19 cellular contexts compared by ENCODE assay signal in genomic region chr6:20332441-20333006, GRCh38.
DNase-seq lines count a peak whose midpoint lies in the region; ATAC-seq and TF ChIP-seq lines count a peak whose summit lies in the region.
"Had no signal": no experiment of that assay in that cellular context is flagged by ENCODE, and none has a peak within 500 bp of the region (broad histone marks: within the 10 kb centered on the region; RNA-seq: fewer than 3 reads in every experiment).

No MANE protein-coding gene starts in this region.

- H3K27ac Mint-ChIP-seq in glutamatergic neuron (ENCODE audit: unreplicated experiment): no peak overlapping the region
- H3K27ac Mint-ChIP-seq in naive thymus-derived CD8-positive, alpha-beta T cell: no peak overlapping the region
- H3K27ac Mint-ChIP-seq: CD4-positive, alpha-beta T cell had no signal

- POLR2A ChIA-PET in naive thymus-derived CD8-positive, alpha-beta T cell (lab: Charles Lee): interaction anchor here (2.1 to 3.9 kb wide), 3 partner anchors 9 to 34 kb away, joined by 9 to 21 read pairs (median 11); no protein-coding TSS in a partner anchor

- H3K9me3 Mint-ChIP-seq in glutamatergic neuron (ENCODE audit: unreplicated experiment): no peaks in the 10 kb centered on the region
- peaks cover 0 to 2% (median 0%) of the 10 kb centered on the region in 9 donors for H3K9me3 Mint-ChIP-seq in naive thymus-derived CD8-positive, alpha-beta T cell
- H3K9me3 Mint-ChIP-seq: CD4-positive, alpha-beta T cell had no signal

- H3K36me3 Mint-ChIP-seq in glutamatergic neuron (ENCODE audit: unreplicated experiment): no peaks in the 10 kb centered on the region
- H3K36me3 Mint-ChIP-seq in naive thymus-derived CD8-positive, alpha-beta T cell: peaks cover 0 to 3% (median 0%) of the 10 kb centered on the region in 3 donors

- peak; percentile 6 for DNase-seq in NCI-H146 (lab: John Stamatoyannopoulos, UW)
- no peak for DNase-seq in NCI-H146 treated with DMSO at 0.1 percent for 48 hours (lab: John Stamatoyannopoulos, UW; ENCODE audit: unreplicated experiment)
- DNase-seq in NCI-H82 (lab: John Stamatoyannopoulos, UW): peak; percentile 87
- peak; percentile 20 for DNase-seq in glutamatergic neuron
- no peak for DNase-seq in activated gamma-delta T cell treated with Interleukin-2 at 50 U/mL for 16 hours
- DNase-seq in naive thymus-derived CD8-positive, alpha-beta T cell: no peak
- DNase-seq: ACHN; CD4-positive, alpha-beta T cell; COR-L47; DND-41; GOT3; HCEC 1CT; NCI-H1930; NCI-H226; NCI-H510A treated with DMSO at 0.1 percent for 48 hours had no signal

- no peak for TF ChIP-seq CTCF in glutamatergic neuron (IDR thresholded peaks at IDR 0.05; ENCODE audit: partially characterized antibody, unreplicated experiment)

- H3K4me1 Mint-ChIP-seq in glutamatergic neuron (ENCODE audit: low read depth, unreplicated experiment): peaks cover 3% of the 10 kb centered on the region
- H3K4me1 Mint-ChIP-seq in naive thymus-derived CD8-positive, alpha-beta T cell: peaks cover 13 to 38% (median 23%) of the 10 kb centered on the region in 4 donors

- H3K4me3 Mint-ChIP-seq in glutamatergic neuron (ENCODE audit: unreplicated experiment): no peak overlapping the region
- no peak overlapping the region for H3K4me3 Mint-ChIP-seq in naive thymus-derived CD8-positive, alpha-beta T cell
- H3K4me3 Mint-ChIP-seq: CD4-positive, alpha-beta T cell had no signal

- ATAC-seq in GM19397 (IDR thresholded peaks at IDR 0.05; ENCODE audit: unreplicated experiment) (no peak), GM21390 (IDR thresholded peaks at IDR 0.05; ENCODE audit: unreplicated experiment) (no peak)
- ATAC-seq in naive thymus-derived CD8-positive, alpha-beta T cell: no peak
- ATAC-seq: GM12878, Right ventricle myocardium inferior had no signal

- H3K27me3 Mint-ChIP-seq in glutamatergic neuron (ENCODE audit: unreplicated experiment): no peaks in the 10 kb centered on the region
- H3K27me3 Mint-ChIP-seq in naive thymus-derived CD8-positive, alpha-beta T cell: no peaks in the 10 kb centered on the region
- H3K27me3 Mint-ChIP-seq: CD4-positive, alpha-beta T cell had no signal

Comparison
In these comparisons a context has a peak if more than half of its experiments do, and no peak if none do; other contexts are left out.
1. DNase-seq: peak in NCI-H146 (single experiment), NCI-H82 (single experiment) and glutamatergic neuron (single experiment); none in NCI-H146 treated with DMSO at 0.1 percent for 48 hours (single experiment), activated gamma-delta T cell treated with Interleukin-2 at 50 U/mL for 16 hours (single experiment) and naive thymus-derived CD8-positive, alpha-beta T cell (0 of 10).